Comparison of ENCODE assay signal across 8 cellular contexts in the genomic region with DNA sequence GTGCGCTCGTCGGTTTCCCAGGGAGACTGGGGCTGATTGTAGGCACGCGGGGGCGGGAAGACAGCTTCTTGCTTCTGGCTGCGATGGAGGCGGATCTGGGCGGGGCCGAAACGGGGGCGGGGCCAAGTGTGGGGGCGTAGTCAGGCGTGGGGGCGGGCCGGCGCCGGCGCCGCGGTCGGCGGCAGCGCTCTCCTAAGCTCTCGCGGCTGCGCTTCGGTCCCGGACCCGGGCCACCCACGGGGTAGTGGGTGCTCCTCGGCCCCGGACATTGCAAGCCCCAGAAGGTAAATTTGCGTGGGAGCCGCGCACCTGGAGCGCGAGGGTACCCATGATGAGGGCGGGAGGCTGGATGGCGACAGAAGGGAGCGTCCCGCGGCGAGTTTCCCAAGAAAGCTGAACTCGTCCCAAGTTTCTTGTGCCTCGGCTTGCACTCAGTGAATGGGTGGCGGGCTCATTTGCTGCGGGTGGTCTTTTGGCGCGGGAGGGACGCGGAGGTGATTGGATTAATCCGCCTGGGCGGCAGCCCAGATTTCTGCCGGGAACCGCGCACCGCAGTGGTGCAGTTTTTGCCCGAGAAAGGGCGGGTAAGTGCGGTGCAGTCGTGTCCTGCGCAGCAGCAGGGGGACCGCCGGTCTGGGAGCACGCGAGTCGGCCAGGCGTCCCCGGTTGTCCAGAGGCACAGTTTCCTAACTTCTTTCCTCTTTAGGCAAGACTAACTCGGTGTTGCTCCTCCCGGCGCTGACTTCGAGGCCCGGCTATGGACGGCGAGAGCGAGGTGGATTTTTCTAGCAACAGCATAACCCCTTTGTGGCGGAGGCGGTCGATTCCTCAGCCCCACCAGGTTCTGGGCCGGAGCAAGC. TPM values are rescaled to one million over a fixed set of nuclear protein-coding genes. Genes with fewer than 3 reads are reported as not detected.
DNase-seq lines count a peak whose midpoint lies in the region; ATAC-seq and TF ChIP-seq lines count a peak whose summit lies in the region.

A gene with protein sequence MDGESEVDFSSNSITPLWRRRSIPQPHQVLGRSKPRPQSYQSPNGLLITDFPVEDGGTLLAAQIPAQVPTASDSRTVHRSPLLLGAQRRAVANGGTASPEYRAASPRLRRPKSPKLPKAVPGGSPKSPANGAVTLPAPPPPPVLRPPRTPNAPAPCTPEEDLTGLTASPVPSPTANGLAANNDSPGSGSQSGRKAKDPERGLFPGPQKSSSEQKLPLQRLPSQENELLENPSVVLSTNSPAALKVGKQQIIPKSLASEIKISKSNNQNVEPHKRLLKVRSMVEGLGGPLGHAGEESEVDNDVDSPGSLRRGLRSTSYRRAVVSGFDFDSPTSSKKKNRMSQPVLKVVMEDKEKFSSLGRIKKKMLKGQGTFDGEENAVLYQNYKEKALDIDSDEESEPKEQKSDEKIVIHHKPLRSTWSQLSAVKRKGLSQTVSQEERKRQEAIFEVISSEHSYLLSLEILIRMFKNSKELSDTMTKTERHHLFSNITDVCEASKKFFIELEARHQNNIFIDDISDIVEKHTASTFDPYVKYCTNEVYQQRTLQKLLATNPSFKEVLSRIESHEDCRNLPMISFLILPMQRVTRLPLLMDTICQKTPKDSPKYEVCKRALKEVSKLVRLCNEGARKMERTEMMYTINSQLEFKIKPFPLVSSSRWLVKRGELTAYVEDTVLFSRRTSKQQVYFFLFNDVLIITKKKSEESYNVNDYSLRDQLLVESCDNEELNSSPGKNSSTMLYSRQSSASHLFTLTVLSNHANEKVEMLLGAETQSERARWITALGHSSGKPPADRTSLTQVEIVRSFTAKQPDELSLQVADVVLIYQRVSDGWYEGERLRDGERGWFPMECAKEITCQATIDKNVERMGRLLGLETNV (plus strand): TSS at position 155 of the 860 bp plus-strand sequence. CDS start 603 bp downstream, at position 758.

- H3K4me1 ChIP-seq in liver (ENCODE audit: control insufficient read depth in 4 of 4, insufficient read depth in 4 of 4, low read length in 3 of 4) = peaks cover 0 to 22% (median 11%) of the 10 kb centered on the region in 4 donors

- H3K36me3 ChIP-seq in liver (ENCODE audit: control insufficient read depth in 4 of 4, insufficient read depth in 3 of 4, low read depth in 1 of 4, low read length in 3 of 4) = no peaks in the 10 kb centered on the region

- peak within 1 kb of the TSS; percentile 78 for H3K4me3 Mint-ChIP-seq in activated CD4-positive, alpha-beta T cell treated with anti-CD3 and anti-CD28 coated beads, Interleukin-2, amount 10 ng/mL, durations not matched to agents 7 days and 5 days

- no peaks in the 10 kb centered on the region for H3K27me3 ChIP-seq in liver (ENCODE audit: control insufficient read depth in 4 of 4, insufficient read depth in 4 of 4, low read length in 3 of 4)

- H3K9ac ChIP-seq in liver (ENCODE audit: low read depth in 1 of 2, low read length in 2 of 2) = peak within 1 kb of the TSS; percentile 21 to 91

- CTCF ChIA-PET in activated CD4-positive, alpha-beta T cell treated with anti-CD3 and anti-CD28 coated beads, Interleukin-2, amount 10 ng/mL, durations not matched to agents 7 days and 5 days (lab: Charles Lee) = interaction anchor here (0.6 to 0.9 kb wide), 2 partner anchors 180 to 188 kb away, joined by 3 read pairs; no protein-coding TSS in a partner anchor

- peak within 1 kb of the TSS; percentile 68 to 98 (median 90) for H3K4me3 ChIP-seq in liver (ENCODE audit: low read depth in 1 of 3, low read length in 3 of 3)

- in situ Hi-C loops in GM13976 (cut with MboI; ENCODE audit: low sequenced_read_pairs, unreplicated experiment) = no loop called here

- peak; percentile 83 for DNase-seq in GM13976 (ENCODE audit: low spot score)
- DNase-seq in NCI-H2196 treated with DMSO at 0.1 percent for 48 hours (lab: John Stamatoyannopoulos, UW; ENCODE audit: unreplicated experiment) = peak; percentile 78
- peak; percentile 86 for DNase-seq in activated CD4-positive, alpha-beta T cell treated with anti-CD3 and anti-CD28 coated beads, Interleukin-2, amount 10 ng/mL, durations not matched to agents 7 days and 5 days
- DNase-seq in cortex of kidney (lab: John Stamatoyannopoulos, UW) = peak; percentile 14
- DNase-seq in stimulated activated CD4-positive, alpha-beta T cell treated with anti-CD3 and anti-CD28 coated beads, Interleukin-2, amount 100 ng/mL, for 48 hours = peak; percentile 62
- no peak for DNase-seq in KG1 (lab: John Stamatoyannopoulos, UW)

- POLR2A ChIA-PET in activated CD4-positive, alpha-beta T cell treated with anti-CD3 and anti-CD28 coated beads, Interleukin-2, amount 10 ng/mL, durations not matched to agents 7 days and 5 days (lab: Charles Lee) = interaction anchor here (0.7 kb wide), 1 partner anchor 300 kb away, joined by 6 read pairs; no protein-coding TSS in a partner anchor

- H3K9me3 ChIP-seq in liver (ENCODE audit: control insufficient read depth in 4 of 4, low read length in 3 of 4) = no peaks in the 10 kb centered on the region

- peaks cover 74% of the 10 kb centered on the region for H3K27me3 Mint-ChIP-seq in activated CD4-positive, alpha-beta T cell treated with anti-CD3 and anti-CD28 coated beads, Interleukin-2, amount 10 ng/mL, durations not matched to agents 7 days and 5 days

- H3K4me1 Mint-ChIP-seq in activated CD4-positive, alpha-beta T cell treated with anti-CD3 and anti-CD28 coated beads, Interleukin-2, amount 10 ng/mL, durations not matched to agents 7 days and 5 days = peaks cover 15% of the 10 kb centered on the region

- TF ChIP-seq CTCF in GM13976 (IDR thresholded peaks at IDR 0.05; ENCODE audit: borderline replicate concordance, control extremely low read depth, extremely low read depth, insufficient read depth, missing control alignments) = no peak
- TF ChIP-seq CTCF in liver (IDR thresholded peaks at IDR 0.05; ENCODE audit: low read depth, low read length, missing input control) = peak; percentile 3

- under 1% methylated on average over 82 of the region's 82 CpGs for WGBS in liver

- H3K27ac ChIP-seq in liver (ENCODE audit: low read depth in 1 of 2, low read length in 2 of 2) = peak within 1 kb of the TSS; percentile 82 to 86

- ATAC-seq in HG02885 (IDR thresholded peaks at IDR 0.05; ENCODE audit: poor library complexity, unreplicated experiment) = peak; percentile 70

- H3K36me3 Mint-ChIP-seq in activated CD4-positive, alpha-beta T cell treated with anti-CD3 and anti-CD28 coated beads, Interleukin-2, amount 10 ng/mL, durations not matched to agents 7 days and 5 days (ENCODE audit: low read depth) = no peaks in the 10 kb centered on the region

- TF ChIP-seq RAD21 in liver (IDR thresholded peaks at IDR 0.05) = no peak

- no peak within 1 kb of the TSS for H3K27ac Mint-ChIP-seq in activated CD4-positive, alpha-beta T cell treated with anti-CD3 and anti-CD28 coated beads, Interleukin-2, amount 10 ng/mL, durations not matched to agents 7 days and 5 days

- no peaks in the 10 kb centered on the region for H3K9me3 Mint-ChIP-seq in activated CD4-positive, alpha-beta T cell treated with anti-CD3 and anti-CD28 coated beads, Interleukin-2, amount 10 ng/mL, durations not matched to agents 7 days and 5 days

TF ChIP-seq in liver, 16 proteins besides CTCF, POLR2A, EP300 and RAD21:
- peak; percentile 92 to 98 for TF ChIP-seq EGR1 (IDR thresholded peaks at IDR 0.05; ENCODE audit: low read depth in 2 of 2)
- TF ChIP-seq, protein P1, sequence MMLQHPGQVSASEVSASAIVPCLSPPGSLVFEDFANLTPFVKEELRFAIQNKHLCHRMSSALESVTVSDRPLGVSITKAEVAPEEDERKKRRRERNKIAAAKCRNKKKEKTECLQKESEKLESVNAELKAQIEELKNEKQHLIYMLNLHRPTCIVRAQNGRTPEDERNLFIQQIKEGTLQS (IDR thresholded peaks at IDR 0.05) = no peak
- TF ChIP-seq, protein P2, sequence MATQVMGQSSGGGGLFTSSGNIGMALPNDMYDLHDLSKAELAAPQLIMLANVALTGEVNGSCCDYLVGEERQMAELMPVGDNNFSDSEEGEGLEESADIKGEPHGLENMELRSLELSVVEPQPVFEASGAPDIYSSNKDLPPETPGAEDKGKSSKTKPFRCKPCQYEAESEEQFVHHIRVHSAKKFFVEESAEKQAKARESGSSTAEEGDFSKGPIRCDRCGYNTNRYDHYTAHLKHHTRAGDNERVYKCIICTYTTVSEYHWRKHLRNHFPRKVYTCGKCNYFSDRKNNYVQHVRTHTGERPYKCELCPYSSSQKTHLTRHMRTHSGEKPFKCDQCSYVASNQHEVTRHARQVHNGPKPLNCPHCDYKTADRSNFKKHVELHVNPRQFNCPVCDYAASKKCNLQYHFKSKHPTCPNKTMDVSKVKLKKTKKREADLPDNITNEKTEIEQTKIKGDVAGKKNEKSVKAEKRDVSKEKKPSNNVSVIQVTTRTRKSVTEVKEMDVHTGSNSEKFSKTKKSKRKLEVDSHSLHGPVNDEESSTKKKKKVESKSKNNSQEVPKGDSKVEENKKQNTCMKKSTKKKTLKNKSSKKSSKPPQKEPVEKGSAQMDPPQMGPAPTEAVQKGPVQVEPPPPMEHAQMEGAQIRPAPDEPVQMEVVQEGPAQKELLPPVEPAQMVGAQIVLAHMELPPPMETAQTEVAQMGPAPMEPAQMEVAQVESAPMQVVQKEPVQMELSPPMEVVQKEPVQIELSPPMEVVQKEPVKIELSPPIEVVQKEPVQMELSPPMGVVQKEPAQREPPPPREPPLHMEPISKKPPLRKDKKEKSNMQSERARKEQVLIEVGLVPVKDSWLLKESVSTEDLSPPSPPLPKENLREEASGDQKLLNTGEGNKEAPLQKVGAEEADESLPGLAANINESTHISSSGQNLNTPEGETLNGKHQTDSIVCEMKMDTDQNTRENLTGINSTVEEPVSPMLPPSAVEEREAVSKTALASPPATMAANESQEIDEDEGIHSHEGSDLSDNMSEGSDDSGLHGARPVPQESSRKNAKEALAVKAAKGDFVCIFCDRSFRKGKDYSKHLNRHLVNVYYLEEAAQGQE (IDR thresholded peaks at IDR 0.05) = peak; percentile 76
- peak; percentile 65 for TF ChIP-seq YY1 (IDR thresholded peaks at IDR 0.05)

RNA-seq across cellular contexts. Expression of the gene that starts here (rescaled TPM):
- total RNA-seq in activated CD4-positive, alpha-beta T cell treated with anti-CD3 and anti-CD28 coated beads, Interleukin-2, amount 10 ng/mL, durations not matched to agents 7 days and 5 days = under 1 TPM; 0.02 to 0.06 TPM
- total RNA-seq in liver = 10 to 100 TPM in 1 of 2 donors, 1 to 10 TPM in 1; 1.4 to 27.9 TPM
- 10 to 100 TPM; 11.6 to 25.8 TPM for polyA plus RNA-seq in liver

Comparison
In these comparisons a context has a peak if more than half of its experiments do, and no peak if none do; other contexts are left out.
1. Peak in DNase-seq in activated CD4-positive, alpha-beta T cell treated with anti-CD3 and anti-CD28 coated beads, Interleukin-2, amount 10 ng/mL, durations not matched to agents 7 days and 5 days; RNA of the gene not detected or under 1 TPM.